In genomic region chr9:35653611-35654010, GRCh38 we compare ENCODE assay signal across 14 cellular contexts. TPM values are rescaled to one million over a fixed set of nuclear protein-coding genes. Genes with fewer than 3 reads are reported as not detected.
DNase-seq lines count a peak whose midpoint lies in the region; ATAC-seq and TF ChIP-seq lines count a peak whose summit lies in the region.
"Had no signal": no experiment of that assay in that cellular context is flagged by ENCODE, and none has a peak within 500 bp of the region (broad histone marks: within the 10 kb centered on the region; RNA-seq: fewer than 3 reads in every experiment).

No MANE protein-coding gene starts in this region.

- no peak for ATAC-seq in T-helper 17 cell
- ATAC-seq in lower lobe of right lung, result no peak
- ATAC-seq in thoracic aorta (ENCODE audit: insufficient number of reproducible peaks, low FRiP score, low read depth), result no peak

- no peak overlapping the region for H3K27ac ChIP-seq in CD8-positive, alpha-beta memory T cell (ENCODE audit: low read depth, low read length)
- H3K27ac ChIP-seq in lower lobe of right lung (peak overlapping the region; percentile 77), thoracic aorta (peak overlapping the region; percentile 61 to 67)

- H3K27me3 ChIP-seq in CD8-positive, alpha-beta memory T cell (ENCODE audit: insufficient read depth, low read length, poor library complexity, severe bottlenecking), result no peaks in the 10 kb centered on the region
- H3K27me3 ChIP-seq in lower lobe of right lung (ENCODE audit: low read depth) (no peaks in the 10 kb centered on the region), thoracic aorta (replicated peaks; ENCODE audit: insufficient read depth) (no peaks in the 10 kb centered on the region)
- H3K27me3 ChIP-seq: BE2C had no signal

- DNase-seq in CD8-positive, alpha-beta memory T cell, result no peak
- DNase-seq in T-helper 17 cell (no peak), lower lobe of right lung (no peak), thoracic aorta (ENCODE audit: low spot score) (no peak), NCI-H1436 (lab: John Stamatoyannopoulos, UW) (no peak), glutamatergic neuron (no peak), NCI-H2227 treated with DMSO at 0.1 percent for 48 hours (lab: John Stamatoyannopoulos, UW) (no peak)
- DNase-seq: BE2C, DMS153, EL, MM.1S, NCI-H1105 treated with DMSO at 0.1 percent for 48 hours, NCI-H2029 treated with DMSO at 0.1 percent for 48 hours, NCI-H524 had no signal

- H3K27ac Mint-ChIP-seq in CD8-positive, alpha-beta memory T cell, result peak overlapping the region in 7 of 8 donors; percentile 70 to 100 (median 86)
- H3K27ac Mint-ChIP-seq in T-helper 17 cell (peak overlapping the region; percentile 73), glutamatergic neuron (ENCODE audit: unreplicated experiment) (no peak overlapping the region)

- intact Hi-C loops in lower lobe of right lung (cut with DNase I), result no loop called here

- no peak overlapping the region for H3K4me3 ChIP-seq in CD8-positive, alpha-beta memory T cell (ENCODE audit: low read length)
- no peak overlapping the region for H3K4me3 ChIP-seq in lower lobe of right lung
- no peak overlapping the region for H3K4me3 ChIP-seq in thoracic aorta

- CTCF ChIA-PET in CD8-positive, alpha-beta memory T cell (lab: Charles Lee), result interaction anchor here (6.5 to 10.0 kb wide), 2 partner anchors 7 to 43 kb away, joined by 72 to 162 read pairs; partner anchors contain the start of gene SIT1

- TF ChIP-seq CTCF in lower lobe of right lung (IDR thresholded peaks at IDR 0.05), result no peak
- TF ChIP-seq CTCF in thoracic aorta (IDR thresholded peaks at IDR 0.05), result no peak
- no peak for TF ChIP-seq CTCF in glutamatergic neuron (IDR thresholded peaks at IDR 0.05; ENCODE audit: partially characterized antibody, unreplicated experiment)

- H3K4me1 ChIP-seq in CD8-positive, alpha-beta memory T cell (ENCODE audit: insufficient read depth, low read length), result peaks cover 45% of the 10 kb centered on the region
- H3K4me1 ChIP-seq in lower lobe of right lung, result peaks cover 39% of the 10 kb centered on the region
- peaks cover 20 to 53% of the 10 kb centered on the region in 2 donors for H3K4me1 ChIP-seq in thoracic aorta (ENCODE audit: control insufficient read depth in 1 of 2, low read depth in 2 of 2)
- H3K4me1 ChIP-seq: BE2C had no signal

- H3K9me3 ChIP-seq in CD8-positive, alpha-beta memory T cell (ENCODE audit: low read length), result no peaks in the 10 kb centered on the region
- H3K9me3 ChIP-seq in T-helper 17 cell (ENCODE audit: control insufficient read depth, low read length, poor library complexity, severe bottlenecking) (no peaks in the 10 kb centered on the region), lower lobe of right lung (no peaks in the 10 kb centered on the region), thoracic aorta (no peaks in the 10 kb centered on the region)
- H3K9me3 ChIP-seq: BE2C had no signal

- H3K36me3 Mint-ChIP-seq in CD8-positive, alpha-beta memory T cell, result peaks cover 0 to 15% (median 2%) of the 10 kb centered on the region in 3 donors
- H3K36me3 Mint-ChIP-seq in T-helper 17 cell (ENCODE audit: low read depth) (peaks cover 1% of the 10 kb centered on the region), glutamatergic neuron (ENCODE audit: unreplicated experiment) (no peaks in the 10 kb centered on the region)

- no peaks in the 10 kb centered on the region for H3K36me3 ChIP-seq in CD8-positive, alpha-beta memory T cell (ENCODE audit: insufficient read depth, low read length)
- H3K36me3 ChIP-seq in lower lobe of right lung, result no peaks in the 10 kb centered on the region
- no peaks in the 10 kb centered on the region for H3K36me3 ChIP-seq in thoracic aorta
- H3K36me3 ChIP-seq: BE2C had no signal

- H3K27me3 Mint-ChIP-seq in CD8-positive, alpha-beta memory T cell, result peaks cover 4 to 9% of the 10 kb centered on the region in 2 donors
- H3K27me3 Mint-ChIP-seq in T-helper 17 cell (no peaks in the 10 kb centered on the region), glutamatergic neuron (ENCODE audit: unreplicated experiment) (peaks cover 23% of the 10 kb centered on the region)

- peak overlapping the region in 1 of 7 donors; percentile 41 for H3K4me3 Mint-ChIP-seq in CD8-positive, alpha-beta memory T cell
- H3K4me3 Mint-ChIP-seq in T-helper 17 cell (no peak overlapping the region), glutamatergic neuron (ENCODE audit: unreplicated experiment) (no peak overlapping the region)

- H3K9me3 Mint-ChIP-seq in CD8-positive, alpha-beta memory T cell, result peaks cover 0 to 6% (median 4%) of the 10 kb centered on the region in 5 donors
- H3K9me3 Mint-ChIP-seq in glutamatergic neuron (ENCODE audit: unreplicated experiment), result peaks cover 18% of the 10 kb centered on the region

- peaks cover 51 to 73% (median 56%) of the 10 kb centered on the region in 3 donors for H3K4me1 Mint-ChIP-seq in CD8-positive, alpha-beta memory T cell
- H3K4me1 Mint-ChIP-seq in T-helper 17 cell, result peaks cover 46% of the 10 kb centered on the region
- peaks cover 14% of the 10 kb centered on the region for H3K4me1 Mint-ChIP-seq in glutamatergic neuron (ENCODE audit: low read depth, unreplicated experiment)

- POLR2A ChIA-PET in CD8-positive, alpha-beta memory T cell (lab: Charles Lee), result no interaction called here

RNA-seq across cellular contexts. Expression of gene SIT1, which starts 2.9 kb away (rescaled TPM):
- 10 to 100 TPM; 43.1 TPM for total RNA-seq in CD8-positive, alpha-beta memory T cell
- 196 TPM for polyA plus RNA-seq in CD8-positive, alpha-beta memory T cell
- 10 to 100 TPM; 33.9 to 48.9 TPM for total RNA-seq in T-helper 17 cell
- 1.5 TPM for total RNA-seq in lower lobe of right lung
- under 1 TPM in 1 of 2 donors, not detected in 1; 0.68 TPM for total RNA-seq in thoracic aorta
- total RNA-seq in glutamatergic neuron (ENCODE audit: unreplicated experiment), result 3.4 TPM

RNA-seq across cellular contexts. Expression of gene RMRP, which starts 4.2 kb away (rescaled TPM):
- over 10,000 TPM in 1 of 2 experiments, 1,000 to 10,000 TPM in 1; 7,718 to 11,549 TPM for total RNA-seq in CD8-positive, alpha-beta memory T cell
- polyA plus RNA-seq in CD8-positive, alpha-beta memory T cell, result not detected
- over 10,000 TPM in 1 of 2 donors, 1,000 to 10,000 TPM in 1; 7,466 to 10,512 TPM for total RNA-seq in T-helper 17 cell
- total RNA-seq in lower lobe of right lung, result 24,340 TPM
- total RNA-seq in thoracic aorta, result 1,000 to 10,000 TPM; 1,550 to 5,543 TPM
- total RNA-seq in glutamatergic neuron (ENCODE audit: unreplicated experiment), result 35,708 TPM

RNA-seq across cellular contexts. Expression of gene CCDC107, which starts 4.5 kb away (rescaled TPM):
- total RNA-seq in CD8-positive, alpha-beta memory T cell, result 10 to 100 TPM; 18.5 to 20.0 TPM
- 105 TPM for polyA plus RNA-seq in CD8-positive, alpha-beta memory T cell
- total RNA-seq in T-helper 17 cell, result 10 to 100 TPM; 27.7 to 35.2 TPM
- 28.9 TPM for total RNA-seq in lower lobe of right lung
- total RNA-seq in thoracic aorta, result 10 to 100 TPM; 75.2 to 92.2 TPM
- 32.5 TPM for total RNA-seq in glutamatergic neuron (ENCODE audit: unreplicated experiment)

RNA-seq across cellular contexts. Expression of gene ARHGEF39, which starts 11.4 kb away (rescaled TPM):
- total RNA-seq in CD8-positive, alpha-beta memory T cell, result 10 to 100 TPM in 1 of 2 experiments, 1 to 10 TPM in 1; 7.7 to 10.7 TPM
- 1.2 TPM for polyA plus RNA-seq in CD8-positive, alpha-beta memory T cell
- total RNA-seq in T-helper 17 cell (1 to 10 TPM; 1.6 to 3.1 TPM), lower lobe of right lung (1.2 TPM), thoracic aorta (1 to 10 TPM in 1 of 2 donors, under 1 TPM in 1; 0.54 to 1.2 TPM), glutamatergic neuron (ENCODE audit: unreplicated experiment) (2.6 TPM)

RNA-seq across cellular contexts. Expression of gene CA9, which starts 20.1 kb away (rescaled TPM):
- total RNA-seq in CD8-positive, alpha-beta memory T cell, result under 1 TPM in 1 of 2 experiments, not detected in 1; 0.75 TPM
- polyA plus RNA-seq in CD8-positive, alpha-beta memory T cell, result not detected
- total RNA-seq in T-helper 17 cell (not detected), lower lobe of right lung (not detected), thoracic aorta (10 to 100 TPM in 1 of 2 donors, not detected in 1; 10.7 TPM), glutamatergic neuron (ENCODE audit: unreplicated experiment) (not detected)
